Comparison of ENCODE assay signal across 1 cellular context in the genomic region with DNA sequence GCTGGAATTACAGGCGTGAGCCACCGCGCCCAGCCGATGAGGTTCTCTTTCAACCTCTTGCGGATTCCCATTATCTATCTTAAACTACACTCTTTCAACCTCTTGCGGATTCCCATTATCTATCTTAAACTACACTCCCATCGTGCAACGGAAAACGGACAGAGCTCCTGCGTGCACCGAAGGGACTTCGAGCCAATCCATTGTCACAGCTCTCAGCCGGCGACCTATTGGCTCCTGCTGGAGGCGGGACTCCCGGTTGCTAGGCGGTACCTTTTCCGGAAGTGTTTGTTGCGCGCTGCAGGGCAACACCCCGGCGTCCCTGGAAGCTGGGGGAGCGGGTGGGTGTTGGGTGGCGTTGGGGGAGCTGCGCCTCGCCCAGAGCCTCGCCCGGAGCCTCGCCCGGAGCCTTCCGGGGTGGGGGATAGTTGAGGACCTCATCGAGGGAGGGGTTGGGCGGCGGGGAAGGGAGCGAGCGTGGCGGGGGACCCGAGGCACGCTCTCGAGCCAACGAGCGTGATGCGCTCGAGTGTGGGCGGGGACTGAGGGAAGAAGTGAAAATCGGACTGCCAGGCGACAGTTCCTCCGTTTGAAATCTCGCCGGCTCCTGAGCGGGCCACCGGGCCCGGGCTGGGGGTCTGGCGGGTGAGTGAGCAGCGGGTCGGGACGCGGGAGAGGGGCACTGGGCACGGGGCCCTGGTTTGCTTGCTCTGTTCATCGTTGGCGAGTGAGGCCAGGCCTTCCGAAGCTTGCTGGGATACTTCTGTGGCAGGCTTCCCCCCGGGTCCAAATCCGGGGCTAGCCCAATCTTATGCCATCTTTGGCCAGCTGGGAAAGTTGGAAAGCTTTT.
TF ChIP-seq lines count a peak whose summit lies in the region.

Gene CEP164 (plus strand): TSS at position 288 of the 847 bp plus-strand sequence. CDS start 10,733 bp downstream, outside the sequence.

TF ChIP-seq in HepG2, 621 proteins besides CTCF, POLR2A, EP300 and RAD21 (continued from another document and continues in another):
- TF ChIP-seq ARID3A (IDR thresholded peaks at IDR 0.05; ENCODE audit: low read depth, low read length) (no peak), GATA4 (IDR thresholded peaks at IDR 0.05; ENCODE audit: borderline replicate concordance, low read depth) (no peak), ZNF598 (CRISPR knock-in tag; IDR thresholded peaks at IDR 0.05; ENCODE audit: borderline replicate concordance) (0 out of 2 replicates have a peak, but pooled peaks have one; percentile 47), ZNF337 (CRISPR knock-in tag; IDR thresholded peaks at IDR 0.05; ENCODE audit: borderline replicate concordance, low read depth) (no peak), CREB1 (IDR thresholded peaks at IDR 0.05) (peak; percentile 64), CREB1 (CRISPR knock-in tag; IDR thresholded peaks at IDR 0.05) (peak; percentile 88), RAD51 (IDR thresholded peaks at IDR 0.05; ENCODE audit: borderline replicate concordance) (no peak), HNRNPK (IDR thresholded peaks at IDR 0.05; ENCODE audit: low read depth, low read length, poor library complexity, severe bottlenecking) (peak; percentile 71), FOXA1 (IDR thresholded peaks at IDR 0.05) (no peak), FOXA1 (CRISPR knock-in tag; IDR thresholded peaks at IDR 0.05) (no peak), RNF2 (conservative IDR thresholded peaks at IDR 0.05; ENCODE audit: low read depth) (no peak), CHCHD3 (CRISPR knock-in tag; IDR thresholded peaks at IDR 0.05) (no peak), ZFP37 (CRISPR knock-in tag; IDR thresholded peaks at IDR 0.05; ENCODE audit: borderline replicate concordance) (no peak), MAZ (IDR thresholded peaks at IDR 0.05; ENCODE audit: borderline replicate concordance, low read depth, low read length) (no peak), MAZ (CRISPR knock-in tag; IDR thresholded peaks at IDR 0.05; ENCODE audit: low read depth) (peak; percentile 68), ZNF644 (CRISPR knock-in tag; IDR thresholded peaks at IDR 0.05; ENCODE audit: low read depth) (no peak), PHB2 (IDR thresholded peaks at IDR 0.05; ENCODE audit: partially characterized antibody) (no peak), ZNF577 (CRISPR knock-in tag; IDR thresholded peaks at IDR 0.05; ENCODE audit: borderline replicate concordance, low read depth) (no peak), ZNF335 (CRISPR knock-in tag; IDR thresholded peaks at IDR 0.05) (no peak), LCORL (IDR thresholded peaks at IDR 0.05) (no peak), LCORL (CRISPR knock-in tag; IDR thresholded peaks at IDR 0.05) (peak; percentile 26; the same call in 1 of the 2 replicates), ZNF569 (CRISPR knock-in tag; IDR thresholded peaks at IDR 0.05; ENCODE audit: borderline replicate concordance) (no peak), NCOR1 (IDR thresholded peaks at IDR 0.05; ENCODE audit: borderline replicate concordance, low read length) (peak; percentile 58; the same call in 1 of the 2 replicates), ZNF33B (CRISPR knock-in tag; IDR thresholded peaks at IDR 0.05) (no peak), ZSCAN29 (CRISPR knock-in tag; conservative IDR thresholded peaks at IDR 0.05) (no peak)
- TF ChIP-seq, protein P1, sequence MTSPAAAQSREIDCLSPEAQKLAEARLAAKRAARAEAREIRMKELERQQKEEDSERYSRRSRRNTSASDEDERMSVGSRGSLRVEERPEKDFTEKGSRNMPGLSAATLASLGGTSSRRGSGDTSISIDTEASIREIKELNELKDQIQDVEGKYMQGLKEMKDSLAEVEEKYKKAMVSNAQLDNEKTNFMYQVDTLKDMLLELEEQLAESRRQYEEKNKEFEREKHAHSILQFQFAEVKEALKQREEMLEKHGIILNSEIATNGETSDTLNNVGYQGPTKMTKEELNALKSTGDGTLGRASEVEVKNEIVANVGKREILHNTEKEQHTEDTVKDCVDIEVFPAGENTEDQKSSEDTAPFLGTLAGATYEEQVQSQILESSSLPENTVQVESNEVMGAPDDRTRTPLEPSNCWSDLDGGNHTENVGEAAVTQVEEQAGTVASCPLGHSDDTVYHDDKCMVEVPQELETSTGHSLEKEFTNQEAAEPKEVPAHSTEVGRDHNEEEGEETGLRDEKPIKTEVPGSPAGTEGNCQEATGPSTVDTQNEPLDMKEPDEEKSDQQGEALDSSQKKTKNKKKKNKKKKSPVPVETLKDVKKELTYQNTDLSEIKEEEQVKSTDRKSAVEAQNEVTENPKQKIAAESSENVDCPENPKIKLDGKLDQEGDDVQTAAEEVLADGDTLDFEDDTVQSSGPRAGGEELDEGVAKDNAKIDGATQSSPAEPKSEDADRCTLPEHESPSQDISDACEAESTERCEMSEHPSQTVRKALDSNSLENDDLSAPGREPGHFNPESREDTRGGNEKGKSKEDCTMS (CRISPR knock-in tag; conservative IDR thresholded peaks at IDR 0.05), result no peak
- TF ChIP-seq, protein P2, sequence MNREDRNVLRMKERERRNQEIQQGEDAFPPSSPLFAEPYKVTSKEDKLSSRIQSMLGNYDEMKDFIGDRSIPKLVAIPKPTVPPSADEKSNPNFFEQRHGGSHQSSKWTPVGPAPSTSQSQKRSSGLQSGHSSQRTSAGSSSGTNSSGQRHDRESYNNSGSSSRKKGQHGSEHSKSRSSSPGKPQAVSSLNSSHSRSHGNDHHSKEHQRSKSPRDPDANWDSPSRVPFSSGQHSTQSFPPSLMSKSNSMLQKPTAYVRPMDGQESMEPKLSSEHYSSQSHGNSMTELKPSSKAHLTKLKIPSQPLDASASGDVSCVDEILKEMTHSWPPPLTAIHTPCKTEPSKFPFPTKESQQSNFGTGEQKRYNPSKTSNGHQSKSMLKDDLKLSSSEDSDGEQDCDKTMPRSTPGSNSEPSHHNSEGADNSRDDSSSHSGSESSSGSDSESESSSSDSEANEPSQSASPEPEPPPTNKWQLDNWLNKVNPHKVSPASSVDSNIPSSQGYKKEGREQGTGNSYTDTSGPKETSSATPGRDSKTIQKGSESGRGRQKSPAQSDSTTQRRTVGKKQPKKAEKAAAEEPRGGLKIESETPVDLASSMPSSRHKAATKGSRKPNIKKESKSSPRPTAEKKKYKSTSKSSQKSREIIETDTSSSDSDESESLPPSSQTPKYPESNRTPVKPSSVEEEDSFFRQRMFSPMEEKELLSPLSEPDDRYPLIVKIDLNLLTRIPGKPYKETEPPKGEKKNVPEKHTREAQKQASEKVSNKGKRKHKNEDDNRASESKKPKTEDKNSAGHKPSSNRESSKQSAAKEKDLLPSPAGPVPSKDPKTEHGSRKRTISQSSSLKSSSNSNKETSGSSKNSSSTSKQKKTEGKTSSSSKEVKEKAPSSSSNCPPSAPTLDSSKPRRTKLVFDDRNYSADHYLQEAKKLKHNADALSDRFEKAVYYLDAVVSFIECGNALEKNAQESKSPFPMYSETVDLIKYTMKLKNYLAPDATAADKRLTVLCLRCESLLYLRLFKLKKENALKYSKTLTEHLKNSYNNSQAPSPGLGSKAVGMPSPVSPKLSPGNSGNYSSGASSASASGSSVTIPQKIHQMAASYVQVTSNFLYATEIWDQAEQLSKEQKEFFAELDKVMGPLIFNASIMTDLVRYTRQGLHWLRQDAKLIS (CRISPR knock-in tag; IDR thresholded peaks at IDR 0.05), result no peak
- TF ChIP-seq, protein P3, sequence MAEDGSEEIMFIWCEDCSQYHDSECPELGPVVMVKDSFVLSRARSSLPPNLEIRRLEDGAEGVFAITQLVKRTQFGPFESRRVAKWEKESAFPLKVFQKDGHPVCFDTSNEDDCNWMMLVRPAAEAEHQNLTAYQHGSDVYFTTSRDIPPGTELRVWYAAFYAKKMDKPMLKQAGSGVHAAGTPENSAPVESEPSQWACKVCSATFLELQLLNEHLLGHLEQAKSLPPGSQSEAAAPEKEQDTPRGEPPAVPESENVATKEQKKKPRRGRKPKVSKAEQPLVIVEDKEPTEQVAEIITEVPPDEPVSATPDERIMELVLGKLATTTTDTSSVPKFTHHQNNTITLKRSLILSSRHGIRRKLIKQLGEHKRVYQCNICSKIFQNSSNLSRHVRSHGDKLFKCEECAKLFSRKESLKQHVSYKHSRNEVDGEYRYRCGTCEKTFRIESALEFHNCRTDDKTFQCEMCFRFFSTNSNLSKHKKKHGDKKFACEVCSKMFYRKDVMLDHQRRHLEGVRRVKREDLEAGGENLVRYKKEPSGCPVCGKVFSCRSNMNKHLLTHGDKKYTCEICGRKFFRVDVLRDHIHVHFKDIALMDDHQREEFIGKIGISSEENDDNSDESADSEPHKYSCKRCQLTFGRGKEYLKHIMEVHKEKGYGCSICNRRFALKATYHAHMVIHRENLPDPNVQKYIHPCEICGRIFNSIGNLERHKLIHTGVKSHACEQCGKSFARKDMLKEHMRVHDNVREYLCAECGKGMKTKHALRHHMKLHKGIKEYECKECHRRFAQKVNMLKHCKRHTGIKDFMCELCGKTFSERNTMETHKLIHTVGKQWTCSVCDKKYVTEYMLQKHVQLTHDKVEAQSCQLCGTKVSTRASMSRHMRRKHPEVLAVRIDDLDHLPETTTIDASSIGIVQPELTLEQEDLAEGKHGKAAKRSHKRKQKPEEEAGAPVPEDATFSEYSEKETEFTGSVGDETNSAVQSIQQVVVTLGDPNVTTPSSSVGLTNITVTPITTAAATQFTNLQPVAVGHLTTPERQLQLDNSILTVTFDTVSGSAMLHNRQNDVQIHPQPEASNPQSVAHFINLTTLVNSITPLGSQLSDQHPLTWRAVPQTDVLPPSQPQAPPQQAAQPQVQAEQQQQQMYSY (CRISPR knock-in tag; IDR thresholded peaks at IDR 0.05), result no peak
- TF ChIP-seq, protein P4, sequence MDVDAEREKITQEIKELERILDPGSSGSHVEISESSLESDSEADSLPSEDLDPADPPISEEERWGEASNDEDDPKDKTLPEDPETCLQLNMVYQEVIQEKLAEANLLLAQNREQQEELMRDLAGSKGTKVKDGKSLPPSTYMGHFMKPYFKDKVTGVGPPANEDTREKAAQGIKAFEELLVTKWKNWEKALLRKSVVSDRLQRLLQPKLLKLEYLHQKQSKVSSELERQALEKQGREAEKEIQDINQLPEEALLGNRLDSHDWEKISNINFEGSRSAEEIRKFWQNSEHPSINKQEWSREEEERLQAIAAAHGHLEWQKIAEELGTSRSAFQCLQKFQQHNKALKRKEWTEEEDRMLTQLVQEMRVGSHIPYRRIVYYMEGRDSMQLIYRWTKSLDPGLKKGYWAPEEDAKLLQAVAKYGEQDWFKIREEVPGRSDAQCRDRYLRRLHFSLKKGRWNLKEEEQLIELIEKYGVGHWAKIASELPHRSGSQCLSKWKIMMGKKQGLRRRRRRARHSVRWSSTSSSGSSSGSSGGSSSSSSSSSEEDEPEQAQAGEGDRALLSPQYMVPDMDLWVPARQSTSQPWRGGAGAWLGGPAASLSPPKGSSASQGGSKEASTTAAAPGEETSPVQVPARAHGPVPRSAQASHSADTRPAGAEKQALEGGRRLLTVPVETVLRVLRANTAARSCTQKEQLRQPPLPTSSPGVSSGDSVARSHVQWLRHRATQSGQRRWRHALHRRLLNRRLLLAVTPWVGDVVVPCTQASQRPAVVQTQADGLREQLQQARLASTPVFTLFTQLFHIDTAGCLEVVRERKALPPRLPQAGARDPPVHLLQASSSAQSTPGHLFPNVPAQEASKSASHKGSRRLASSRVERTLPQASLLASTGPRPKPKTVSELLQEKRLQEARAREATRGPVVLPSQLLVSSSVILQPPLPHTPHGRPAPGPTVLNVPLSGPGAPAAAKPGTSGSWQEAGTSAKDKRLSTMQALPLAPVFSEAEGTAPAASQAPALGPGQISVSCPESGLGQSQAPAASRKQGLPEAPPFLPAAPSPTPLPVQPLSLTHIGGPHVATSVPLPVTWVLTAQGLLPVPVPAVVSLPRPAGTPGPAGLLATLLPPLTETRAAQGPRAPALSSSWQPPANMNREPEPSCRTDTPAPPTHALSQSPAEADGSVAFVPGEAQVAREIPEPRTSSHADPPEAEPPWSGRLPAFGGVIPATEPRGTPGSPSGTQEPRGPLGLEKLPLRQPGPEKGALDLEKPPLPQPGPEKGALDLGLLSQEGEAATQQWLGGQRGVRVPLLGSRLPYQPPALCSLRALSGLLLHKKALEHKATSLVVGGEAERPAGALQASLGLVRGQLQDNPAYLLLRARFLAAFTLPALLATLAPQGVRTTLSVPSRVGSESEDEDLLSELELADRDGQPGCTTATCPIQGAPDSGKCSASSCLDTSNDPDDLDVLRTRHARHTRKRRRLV (CRISPR knock-in tag; IDR thresholded peaks at IDR 0.05), result 0 out of 2 replicates have a peak, but pooled peaks have one; percentile 55
- TF ChIP-seq, protein P5, sequence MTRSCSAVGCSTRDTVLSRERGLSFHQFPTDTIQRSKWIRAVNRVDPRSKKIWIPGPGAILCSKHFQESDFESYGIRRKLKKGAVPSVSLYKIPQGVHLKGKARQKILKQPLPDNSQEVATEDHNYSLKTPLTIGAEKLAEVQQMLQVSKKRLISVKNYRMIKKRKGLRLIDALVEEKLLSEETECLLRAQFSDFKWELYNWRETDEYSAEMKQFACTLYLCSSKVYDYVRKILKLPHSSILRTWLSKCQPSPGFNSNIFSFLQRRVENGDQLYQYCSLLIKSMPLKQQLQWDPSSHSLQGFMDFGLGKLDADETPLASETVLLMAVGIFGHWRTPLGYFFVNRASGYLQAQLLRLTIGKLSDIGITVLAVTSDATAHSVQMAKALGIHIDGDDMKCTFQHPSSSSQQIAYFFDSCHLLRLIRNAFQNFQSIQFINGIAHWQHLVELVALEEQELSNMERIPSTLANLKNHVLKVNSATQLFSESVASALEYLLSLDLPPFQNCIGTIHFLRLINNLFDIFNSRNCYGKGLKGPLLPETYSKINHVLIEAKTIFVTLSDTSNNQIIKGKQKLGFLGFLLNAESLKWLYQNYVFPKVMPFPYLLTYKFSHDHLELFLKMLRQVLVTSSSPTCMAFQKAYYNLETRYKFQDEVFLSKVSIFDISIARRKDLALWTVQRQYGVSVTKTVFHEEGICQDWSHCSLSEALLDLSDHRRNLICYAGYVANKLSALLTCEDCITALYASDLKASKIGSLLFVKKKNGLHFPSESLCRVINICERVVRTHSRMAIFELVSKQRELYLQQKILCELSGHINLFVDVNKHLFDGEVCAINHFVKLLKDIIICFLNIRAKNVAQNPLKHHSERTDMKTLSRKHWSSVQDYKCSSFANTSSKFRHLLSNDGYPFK (CRISPR knock-in tag; IDR thresholded peaks at IDR 0.05; ENCODE audit: borderline replicate concordance), result peak; percentile 43; the same call in 1 of the 2 replicates
- TF ChIP-seq, protein P6, sequence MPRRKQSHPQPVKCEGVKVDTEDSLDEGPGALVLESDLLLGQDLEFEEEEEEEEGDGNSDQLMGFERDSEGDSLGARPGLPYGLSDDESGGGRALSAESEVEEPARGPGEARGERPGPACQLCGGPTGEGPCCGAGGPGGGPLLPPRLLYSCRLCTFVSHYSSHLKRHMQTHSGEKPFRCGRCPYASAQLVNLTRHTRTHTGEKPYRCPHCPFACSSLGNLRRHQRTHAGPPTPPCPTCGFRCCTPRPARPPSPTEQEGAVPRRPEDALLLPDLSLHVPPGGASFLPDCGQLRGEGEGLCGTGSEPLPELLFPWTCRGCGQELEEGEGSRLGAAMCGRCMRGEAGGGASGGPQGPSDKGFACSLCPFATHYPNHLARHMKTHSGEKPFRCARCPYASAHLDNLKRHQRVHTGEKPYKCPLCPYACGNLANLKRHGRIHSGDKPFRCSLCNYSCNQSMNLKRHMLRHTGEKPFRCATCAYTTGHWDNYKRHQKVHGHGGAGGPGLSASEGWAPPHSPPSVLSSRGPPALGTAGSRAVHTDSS (CRISPR knock-in tag; conservative IDR thresholded peaks at IDR 0.05), result no peak
